In the genomic region with DNA sequence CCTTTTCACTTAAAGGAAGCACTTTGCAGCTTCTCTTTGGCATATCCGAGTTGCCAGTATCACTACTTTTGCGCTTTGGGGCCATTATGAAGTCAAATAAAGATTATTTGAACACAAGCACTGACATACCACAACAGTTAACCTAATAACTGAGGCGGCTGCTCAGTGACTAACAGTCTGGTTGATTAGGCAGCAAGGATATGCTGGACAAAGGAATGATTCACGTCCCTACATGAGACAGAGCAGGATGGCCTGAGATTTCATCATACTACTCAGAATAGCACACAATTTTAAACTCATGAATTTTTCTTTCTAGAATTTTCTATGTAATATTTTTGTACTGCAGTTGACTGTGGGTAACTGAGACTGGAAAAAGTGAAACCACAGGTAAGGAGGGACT, we compare ENCODE assay signal across 14 cellular contexts. TPM values are rescaled to one million over a fixed set of nuclear protein-coding genes. Genes with fewer than 3 reads are reported as not detected.
A peak's percentile ranks its signal among the peaks of the same experiment; 100 is the strongest.
DNase-seq lines count a peak whose midpoint lies in the region; ATAC-seq and TF ChIP-seq lines count a peak whose summit lies in the region.
"Had no signal": no experiment of that assay in that cellular context is flagged by ENCODE, and none has a peak within 500 bp of the region (broad histone marks: within the 10 kb centered on the region; RNA-seq: fewer than 3 reads in every experiment).

No MANE protein-coding gene starts in this region.

- TF ChIP-seq CTCF in AG04449 (IDR thresholded peaks at IDR 0.05; ENCODE audit: insufficient read depth, low read length, missing control alignments): no peak

- no peaks in the 10 kb centered on the region for H4K20me1 ChIP-seq in Karpas-422 (ENCODE audit: insufficient read depth, low read depth, low read length)

- DNase-seq in AG04449 (ENCODE audit: low read depth, low spot score): peak; percentile 90
- peak; percentile 39 for DNase-seq in HPDE6-E6E7 (ENCODE audit: extremely low spot score)
- DNase-seq in astrocyte of the hippocampus (ENCODE audit: low read depth, low spot score): peak; percentile 87
- peak; percentile 97 for DNase-seq in iris pigment epithelial cell (ENCODE audit: low read depth)
- no peak for DNase-seq in stimulated activated CD4-positive, alpha-beta T cell treated with anti-CD3 and anti-CD28 coated beads, Interleukin-15, amount 100 ng/mL, for 24 hours
- DNase-seq in Karpas-422: no peak
- no peak for DNase-seq in activated T-cell treated with anti-CD3 and anti-CD28 coated beads for 4 hours
- DNase-seq: CD8-positive, alpha-beta memory T cell; hippocampal formation; KBM-7; naive thymus-derived CD4-positive, alpha-beta T cell; NCI-H446 treated with DMSO at 0.1 percent for 48 hours; stimulated activated CD4-positive, alpha-beta T cell treated with anti-CD3 and anti-CD28 coated beads, Interleukin-1b, Interleukin-23, amount 100 ng/mL, for 48 hours had no signal

- CTCF ChIA-PET in AG04449 (lab: Yijun Ruan, JAX): no interaction called here

- H3K27ac ChIP-seq in Karpas-422 (ENCODE audit: low read length): no peak overlapping the region

- H3K9ac ChIP-seq in Karpas-422 (ENCODE audit: low read length): no peak overlapping the region

- H3K4me1 ChIP-seq in Karpas-422 (ENCODE audit: low read length): no peaks in the 10 kb centered on the region

- H3K9me2 ChIP-seq in Karpas-422 (replicated peaks; ENCODE audit: insufficient read depth, low read length): no peaks in the 10 kb centered on the region

- H3K9me3 ChIP-seq in Karpas-422 (ENCODE audit: low read length): no peaks in the 10 kb centered on the region

- H3K4me3 ChIP-seq in AG04449 (ENCODE audit: low read depth, low read length) (no peak overlapping the region), Karpas-422 (ENCODE audit: low read length) (no peak overlapping the region)

- no peaks in the 10 kb centered on the region for H3K36me3 ChIP-seq in Karpas-422 (ENCODE audit: insufficient read depth, low read length)

- no peak overlapping the region for H3K4me2 ChIP-seq in Karpas-422 (ENCODE audit: low read depth, low read length, poor library complexity, severe bottlenecking)

- POLR2A ChIA-PET in AG04449 (lab: Yijun Ruan, JAX): no interaction called here

- no peak for ATAC-seq in GM18498 (IDR thresholded peaks at IDR 0.05; ENCODE audit: unreplicated experiment)
- ATAC-seq: naive thymus-derived CD4-positive, alpha-beta T cell had no signal

- no peaks in the 10 kb centered on the region for H3K27me3 ChIP-seq in Karpas-422 (ENCODE audit: low read length)

- H2AFZ ChIP-seq in Karpas-422 (ENCODE audit: low read length): no peak overlapping the region

- H3K79me2 ChIP-seq in Karpas-422 (ENCODE audit: low read length): no peaks in the 10 kb centered on the region

RNA-seq across cellular contexts. Expression of a gene that starts 56.9 kb away (rescaled TPM):
- 0.83 and 2.0 TPM in 2 replicates for total RNA-seq in Karpas-422 (2014; rRNA removed; shearing (Covaris generic); ENCODE audit: low replicate concordance)

Comparison
In these comparisons a context has a peak if more than half of its experiments do, and no peak if none do; other contexts are left out.
1. DNase-seq: peak in AG04449 (single experiment), HPDE6-E6E7 (single experiment), astrocyte of the hippocampus (single experiment) and iris pigment epithelial cell (single experiment); none in stimulated activated CD4-positive, alpha-beta T cell treated with anti-CD3 and anti-CD28 coated beads, Interleukin-15, amount 100 ng/mL, for 24 hours (single experiment), Karpas-422 (single experiment) and activated T-cell treated with anti-CD3 and anti-CD28 coated beads for 4 hours (single experiment).